Comparison of ENCODE assay signal across 15 cellular contexts in genomic region chr9:93193373-93193725, GRCh38. TPM values are rescaled to one million over a fixed set of nuclear protein-coding genes. Genes with fewer than 3 reads are reported as not detected.
DNase-seq lines count a peak whose midpoint lies in the region; ATAC-seq, FAIRE-seq and TF ChIP-seq lines count a peak whose summit lies in the region.
"Had no signal": no experiment of that assay in that cellular context is flagged by ENCODE, and none has a peak within 500 bp of the region (broad histone marks: within the 10 kb centered on the region; RNA-seq: fewer than 3 reads in every experiment).

No MANE protein-coding gene starts in this region.

- H2AFZ ChIP-seq in mammary epithelial cell (ENCODE audit: low read depth, low read length), result no peak overlapping the region
- H2AFZ ChIP-seq in hepatocyte, result no peak overlapping the region
- no peak overlapping the region for H2AFZ ChIP-seq in smooth muscle cell (ENCODE audit: low read depth)
- H2AFZ ChIP-seq: PC-9 had no signal

- DNase-seq in mammary epithelial cell, result peak; percentile 29
- DNase-seq in breast epithelium (ENCODE audit: low spot score in 2 of 2), result no peak
- peak; percentile 89 for DNase-seq in NCI-H748 (lab: John Stamatoyannopoulos, UW; ENCODE audit: unreplicated experiment)
- peak; percentile 65 for DNase-seq in hepatocyte (ENCODE audit: low spot score)
- no peak for DNase-seq in urothelium cell line (ENCODE audit: low spot score)
- DNase-seq in smooth muscle cell (lab: John Stamatoyannopoulos, UW; ENCODE audit: unreplicated experiment), result no peak
- DNase-seq: activated naive CD4-positive, alpha-beta T cell treated with anti-CD3 and anti-CD28 coated beads for 36 hours; MG63; naive thymus-derived CD4-positive, alpha-beta T cell; PC-9; T1000; trophoblast cell had no signal

- intact Hi-C loops in mammary epithelial cell (cut with micrococcal nuclease), result loop anchor here (1.0 kb wide), 1 partner anchor 112 kb away; no protein-coding TSS in a partner anchor
- intact Hi-C loops in breast epithelium (cut with DNase I; ENCODE audit: low total_unique reads), result no loop called here

- H3K27ac ChIP-seq in mammary epithelial cell (ENCODE audit: insufficient read depth, low read depth, low read length) (no peak overlapping the region), breast epithelium (peak overlapping the region in 1 of 2 donors; percentile 2), hepatocyte (no peak overlapping the region), smooth muscle cell (ENCODE audit: low read depth) (no peak overlapping the region)
- H3K27ac ChIP-seq: PC-9 had no signal

- CTCF ChIA-PET in mammary epithelial cell (lab: Charles Lee; ENCODE audit: low non-redundant PET), result interaction anchor here (0.6 kb wide), 1 partner anchor 33 kb away, joined by 3 read pairs; no protein-coding TSS in a partner anchor

- H3K4me3 ChIP-seq in mammary epithelial cell (replicated peaks in 1 of 3; ENCODE audit: insufficient read depth in 1 of 3, low read depth in 2 of 3, low read length in 3 of 3), result no peak overlapping the region
- no peak overlapping the region for H3K4me3 ChIP-seq in breast epithelium
- no peak overlapping the region for H3K4me3 ChIP-seq in hepatocyte
- H3K4me3 ChIP-seq in smooth muscle cell, result no peak overlapping the region
- H3K4me3 ChIP-seq: GM12878, MG63, PC-9 had no signal

- H3K4me1 ChIP-seq in mammary epithelial cell (ENCODE audit: insufficient read depth, low read length), result no peaks in the 10 kb centered on the region
- no peaks in the 10 kb centered on the region for H3K4me1 ChIP-seq in breast epithelium
- H3K4me1 ChIP-seq in hepatocyte (ENCODE audit: insufficient read depth), result peaks cover 14% of the 10 kb centered on the region
- no peaks in the 10 kb centered on the region for H3K4me1 ChIP-seq in smooth muscle cell (ENCODE audit: low read depth)

- WGBS in mammary epithelial cell (ENCODE audit: low coverage, missing lambda C conversion rate), result 16% methylated on average over 8 of the region's 8 CpGs
- 45% methylated on average over 8 of the region's 8 CpGs for WGBS in hepatocyte (ENCODE audit: low lambda C conversion rate, missing lambda C conversion rate)
- 81% methylated on average over 8 of the region's 8 CpGs for WGBS in smooth muscle cell (ENCODE audit: low lambda C conversion rate)

- in situ Hi-C loops in mammary epithelial cell (cut with MboI; ENCODE audit: low sequenced_read_pairs in 2 of 2), result no loop called here

- dilution Hi-C loops in mammary epithelial cell (cut with HindIII; ENCODE audit: low sequenced_read_pairs), result loop anchor here (5.0 kb wide), 1 partner anchor 36 kb away; no protein-coding TSS in a partner anchor

- peak in 1 of 2 donors; percentile 45 for TF ChIP-seq CTCF in mammary epithelial cell (conservative IDR thresholded peaks at IDR 0.05 in 1 of 2, IDR thresholded peaks at IDR 0.05 in 1 of 2; ENCODE audit: extremely low read depth in 1 of 2, insufficient read depth in 1 of 2, low read depth in 1 of 2, low read length in 2 of 2)
- no peak for TF ChIP-seq CTCF in breast epithelium (IDR thresholded peaks at IDR 0.05)
- peak; percentile 30 for TF ChIP-seq CTCF in hepatocyte (IDR thresholded peaks at IDR 0.05; ENCODE audit: poor library complexity)
- no peak for TF ChIP-seq CTCF in smooth muscle cell (IDR thresholded peaks at IDR 0.05; ENCODE audit: borderline replicate concordance, insufficient read depth, poor library complexity, severe bottlenecking)

- no peaks in the 10 kb centered on the region for H3K36me3 ChIP-seq in mammary epithelial cell (ENCODE audit: insufficient read depth, low read length)
- H3K36me3 ChIP-seq in breast epithelium, result no peaks in the 10 kb centered on the region
- H3K36me3 ChIP-seq in hepatocyte (replicated peaks; ENCODE audit: insufficient read depth, low read depth), result no peaks in the 10 kb centered on the region
- no peaks in the 10 kb centered on the region for H3K36me3 ChIP-seq in smooth muscle cell (ENCODE audit: low read depth)
- H3K36me3 ChIP-seq: MG63 had no signal

- no peak overlapping the region for H3K4me2 ChIP-seq in mammary epithelial cell (ENCODE audit: insufficient read depth, low read depth, low read length)
- peak overlapping the region; percentile 23 for H3K4me2 ChIP-seq in hepatocyte
- H3K4me2 ChIP-seq in smooth muscle cell, result no peak overlapping the region
- H3K4me2 ChIP-seq: PC-9 had no signal

- H4K20me1 ChIP-seq in mammary epithelial cell (ENCODE audit: insufficient read depth, low read length) (no peaks in the 10 kb centered on the region), hepatocyte (ENCODE audit: insufficient read depth, poor library complexity, severe bottlenecking) (no peaks in the 10 kb centered on the region), smooth muscle cell (ENCODE audit: low read depth) (no peaks in the 10 kb centered on the region)

- no peak for FAIRE-seq in urothelium cell line (lab: Jason Lieb, UNC)
- FAIRE-seq: GM12878 had no signal

- H3K9ac ChIP-seq in mammary epithelial cell (ENCODE audit: insufficient read depth, low read length) (no peak overlapping the region), smooth muscle cell (ENCODE audit: low read depth) (no peak overlapping the region)

- no peaks in the 10 kb centered on the region for H3K9me2 ChIP-seq in hepatocyte (replicated peaks; ENCODE audit: insufficient read depth)

- no TSS peak for BruUV-seq in mammary epithelial cell (replicated peaks; lab: Mats Ljungman, UMichigan)

- no peak for TF ChIP-seq POLR2A in breast epithelium (IDR thresholded peaks at IDR 0.05)

- ATAC-seq in HG02642 (IDR thresholded peaks at IDR 0.05; ENCODE audit: poor library complexity, unreplicated experiment) (no peak), GM21529 (IDR thresholded peaks at IDR 0.05; ENCODE audit: unreplicated experiment) (no peak)
- ATAC-seq: GM12878; naive thymus-derived CD4-positive, alpha-beta T cell had no signal

- H3F3A ChIP-seq in smooth muscle cell (ENCODE audit: low read depth), result no peaks in the 10 kb centered on the region

- H3K79me2 ChIP-seq in mammary epithelial cell (ENCODE audit: insufficient read depth, low read length) (no peaks in the 10 kb centered on the region), hepatocyte (no peaks in the 10 kb centered on the region), smooth muscle cell (ENCODE audit: low read depth) (no peaks in the 10 kb centered on the region)

- no peaks in the 10 kb centered on the region for H3K9me3 ChIP-seq in mammary epithelial cell (replicated peaks; ENCODE audit: insufficient read depth, low read length)
- no peaks in the 10 kb centered on the region for H3K9me3 ChIP-seq in breast epithelium
- no peaks in the 10 kb centered on the region for H3K9me3 ChIP-seq in hepatocyte (ENCODE audit: low read depth)
- no peaks in the 10 kb centered on the region for H3K9me3 ChIP-seq in smooth muscle cell (replicated peaks; ENCODE audit: low read depth)
- H3K9me3 ChIP-seq: MG63 had no signal

- no peaks in the 10 kb centered on the region for H3K27me3 ChIP-seq in mammary epithelial cell (ENCODE audit: insufficient read depth, low read length)
- no peaks in the 10 kb centered on the region for H3K27me3 ChIP-seq in breast epithelium
- H3K27me3 ChIP-seq in hepatocyte, result no peaks in the 10 kb centered on the region
- no peaks in the 10 kb centered on the region for H3K27me3 ChIP-seq in smooth muscle cell (ENCODE audit: low read depth)
- H3K27me3 ChIP-seq: MG63 had no signal

RNA-seq across cellular contexts. Expression of gene WNK2, which starts 9.4 kb away (rescaled TPM):
- total RNA-seq in mammary epithelial cell, result 10 to 100 TPM in 1 of 2 donors, under 1 TPM in 1; 0.49 to 12.8 TPM
- 0.01 TPM for polyA plus RNA-seq in mammary epithelial cell
- not detected for polyA minus RNA-seq in mammary epithelial cell
- total RNA-seq in breast epithelium, result 10 to 100 TPM in 1 of 3 donors, 1 to 10 TPM in 1, not detected in 1; 9.1 to 28.5 TPM
- 6.2 and 8.9 TPM in 2 replicates for total RNA-seq in hepatocyte
- 13.5 and 19.9 TPM in 2 replicates for polyA plus RNA-seq in hepatocyte
- 0.31 TPM in 1 of 2 replicates, not detected in the other for total RNA-seq in smooth muscle cell
- polyA plus RNA-seq in smooth muscle cell, result 0.20 and 0.27 TPM in 2 replicates
- polyA plus RNA-seq: GM12878; naive thymus-derived CD4-positive, alpha-beta T cell had no signal

RNA-seq across cellular contexts. Expression of gene NINJ1, which starts 59.3 kb away (rescaled TPM):
- 10 to 100 TPM; 50.2 to 92.2 TPM for total RNA-seq in mammary epithelial cell
- 48.5 TPM for polyA plus RNA-seq in mammary epithelial cell
- 69.2 TPM for polyA minus RNA-seq in mammary epithelial cell
- 100 to 1,000 TPM in 2 of 3 donors, 10 to 100 TPM in 1; 89.8 to 109 (median 109) TPM for total RNA-seq in breast epithelium
- 55.4 and 67.9 TPM in 2 replicates for total RNA-seq in hepatocyte
- polyA plus RNA-seq in hepatocyte, result 114 and 135 TPM in 2 replicates
- total RNA-seq in smooth muscle cell, result 31.5 and 34.3 TPM in 2 replicates
- polyA plus RNA-seq in smooth muscle cell, result 53.7 and 66.8 TPM in 2 replicates

Comparison
In these comparisons a context has a peak if more than half of its experiments do, and no peak if none do; other contexts are left out.
1. DNase-seq: peak in mammary epithelial cell (single experiment), NCI-H748 (single experiment) and hepatocyte (single experiment); none in breast epithelium (0 of 2), urothelium cell line (single experiment) and smooth muscle cell (single experiment).